1 cellular context compared by ENCODE assay signal in genomic region chrX:154375156-154375504, GRCh38.
TF ChIP-seq lines count a peak whose summit lies in the region.

No MANE protein-coding gene starts in this region.

TF ChIP-seq in endothelial cell of umbilical vein, 7 proteins besides CTCF, POLR2A, EP300 and RAD21:
- TF ChIP-seq POLR2AphosphoS5 (IDR thresholded peaks at IDR 0.05; ENCODE audit: insufficient read depth, low read depth, low read length), result no peak
- no peak for TF ChIP-seq MAX (IDR thresholded peaks at IDR 0.05; ENCODE audit: insufficient read depth, insufficient read length)
- no peak for TF ChIP-seq JUN (IDR thresholded peaks at IDR 0.05; ENCODE audit: borderline replicate concordance, insufficient read depth, insufficient read length, low read depth)
- TF ChIP-seq EZH2 (IDR thresholded peaks at IDR 0.05; ENCODE audit: borderline replicate concordance, low read depth, low read length, severe bottlenecking), result no peak
- no peak for TF ChIP-seq MYC (IDR thresholded peaks at IDR 0.05; ENCODE audit: low read depth, low read length)
- TF ChIP-seq FOS (IDR thresholded peaks at IDR 0.05; ENCODE audit: borderline replicate concordance, insufficient read depth, low read length), result no peak
- no peak for TF ChIP-seq GATA2 (IDR thresholded peaks at IDR 0.05; ENCODE audit: insufficient read depth, insufficient read length, low read depth, low read length)
